ENCODE assay signal across 1 cellular context in genomic region chr11:64572143-64572542, GRCh38.
TF ChIP-seq lines count a peak whose summit lies in the region.

No MANE protein-coding gene starts in this region.

TF ChIP-seq in GM23338, 12 proteins besides CTCF, POLR2A, EP300 and RAD21 (continued from another document):
- TF ChIP-seq ZNF462 (CRISPR knock-in tag; IDR thresholded peaks at IDR 0.05) (no peak), JUNB (IDR thresholded peaks at IDR 0.05; ENCODE audit: unreplicated experiment) (no peak), NANOG (IDR thresholded peaks at IDR 0.05; ENCODE audit: borderline replicate concordance) (no peak), ZNF114 (CRISPR knock-in tag; IDR thresholded peaks at IDR 0.05) (no peak)
